11 cellular contexts compared by ENCODE assay signal in genomic region chr17:753407-753806, GRCh38. TPM values are rescaled to one million over a fixed set of nuclear protein-coding genes. Genes with fewer than 3 reads are reported as not detected.
DNase-seq lines count a peak whose midpoint lies in the region; ATAC-seq and TF ChIP-seq lines count a peak whose summit lies in the region.
"Had no signal": no experiment of that assay in that cellular context is flagged by ENCODE, and none has a peak within 500 bp of the region (broad histone marks: within the 10 kb centered on the region; RNA-seq: fewer than 3 reads in every experiment).

No MANE protein-coding gene starts in this region.

- no peaks in the 10 kb centered on the region for H3K27me3 ChIP-seq in CD8-positive, alpha-beta memory T cell (ENCODE audit: insufficient read depth, low read length, poor library complexity, severe bottlenecking)
- H3K27me3 ChIP-seq: SJCRH30 had no signal

- H3K9me3 Mint-ChIP-seq in CD14-positive monocyte (peaks cover 0 to 3% (median 0%) of the 10 kb centered on the region in 7 donors), natural killer cell (no peaks in the 10 kb centered on the region)
- no peaks in the 10 kb centered on the region for H3K9me3 Mint-ChIP-seq in CD8-positive, alpha-beta memory T cell
- H3K9me3 Mint-ChIP-seq in activated T-helper 2 cell treated with anti-CD3 and anti-CD28 coated beads, Interferon-gamma antibody, Interleukin-2, Interleukin-4, amounts not matched to agents 10 μg/mL and 5 μg/mL and 100 μg/mL, durations not matched to agents 14 hours and 24 hours and 36 hours, result peaks cover 9% of the 10 kb centered on the region

- H3K4me3 ChIP-seq in CD8-positive, alpha-beta memory T cell (ENCODE audit: low read length), result no peak overlapping the region

- H3K36me3 ChIP-seq in CD8-positive, alpha-beta memory T cell (ENCODE audit: insufficient read depth, low read length), result peaks cover under 1% of the 10 kb centered on the region

- H3K9me3 ChIP-seq in CD8-positive, alpha-beta memory T cell (ENCODE audit: low read length), result no peaks in the 10 kb centered on the region
- H3K9me3 ChIP-seq: SJCRH30 had no signal

- peaks cover 17 to 21% of the 10 kb centered on the region in 2 donors for H3K36me3 Mint-ChIP-seq in CD14-positive monocyte
- peaks cover 0 to 23% (median 1%) of the 10 kb centered on the region in 3 donors for H3K36me3 Mint-ChIP-seq in CD8-positive, alpha-beta memory T cell
- H3K36me3 Mint-ChIP-seq in activated T-helper 2 cell treated with anti-CD3 and anti-CD28 coated beads, Interferon-gamma antibody, Interleukin-2, Interleukin-4, amounts not matched to agents 10 μg/mL and 5 μg/mL and 100 μg/mL, durations not matched to agents 14 hours and 24 hours and 36 hours (ENCODE audit: low read depth), result peaks cover 50% of the 10 kb centered on the region
- H3K36me3 Mint-ChIP-seq in natural killer cell, result no peaks in the 10 kb centered on the region

- no peak for ATAC-seq in natural killer cell
- no peak for ATAC-seq in HG02884 (IDR thresholded peaks at IDR 0.05; ENCODE audit: unreplicated experiment)
- no peak for ATAC-seq in HG03469 (IDR thresholded peaks at IDR 0.05; ENCODE audit: unreplicated experiment)

- CTCF ChIA-PET in CD8-positive, alpha-beta memory T cell (lab: Charles Lee), result interaction anchor here (1.0 to 2.0 kb wide), 3 partner anchors 17 to 35 kb away, joined by 3 to 10 read pairs (median 4); partner anchors contain the start of genes GLOD4 and MRM3

- no peak overlapping the region for H3K27ac ChIP-seq in CD8-positive, alpha-beta memory T cell (ENCODE audit: low read depth, low read length)

- POLR2A ChIA-PET in CD8-positive, alpha-beta memory T cell (lab: Charles Lee), result interaction anchor here (2.0 kb wide), 1 partner anchor 28 kb away, joined by 17 read pairs; the partner anchor contains the start of genes GLOD4 and MRM3

- intact Hi-C loops in CD14-positive monocyte (cut with micrococcal nuclease), result loop anchor here (5.0 kb wide), 2 partner anchors 36 to 606 kb away; no protein-coding TSS in a partner anchor
- intact Hi-C loops in activated T-helper 2 cell treated with anti-CD3 and anti-CD28 coated beads, Interferon-gamma antibody, Interleukin-2, Interleukin-4, amounts not matched to agents 10 μg/mL and 5 μg/mL and 100 μg/mL, durations not matched to agents 14 hours and 24 hours and 36 hours (cut with micrococcal nuclease), result loop anchor here (5.0 kb wide), 1 partner anchor 341 kb away; a partner anchor contains a TSS
- intact Hi-C loops in natural killer cell (cut with micrococcal nuclease), result no loop called here

- H3K27me3 Mint-ChIP-seq in CD14-positive monocyte (ENCODE audit: low read depth in 3 of 3) (peaks cover 0 to 2% (median 2%) of the 10 kb centered on the region in 3 donors), natural killer cell (ENCODE audit: low read depth in 2 of 2) (no peaks in the 10 kb centered on the region)
- no peaks in the 10 kb centered on the region for H3K27me3 Mint-ChIP-seq in CD8-positive, alpha-beta memory T cell
- no peaks in the 10 kb centered on the region for H3K27me3 Mint-ChIP-seq in activated T-helper 2 cell treated with anti-CD3 and anti-CD28 coated beads, Interferon-gamma antibody, Interleukin-2, Interleukin-4, amounts not matched to agents 10 μg/mL and 5 μg/mL and 100 μg/mL, durations not matched to agents 14 hours and 24 hours and 36 hours (ENCODE audit: low read depth)

- TF ChIP-seq CTCF in CD14-positive monocyte (IDR thresholded peaks at IDR 0.05), result no peak
- TF ChIP-seq CTCF in natural killer cell (IDR thresholded peaks at IDR 0.05), result no peak

- H3K4me3 Mint-ChIP-seq in CD14-positive monocyte, result peak overlapping the region; percentile 61 to 68
- peak overlapping the region; percentile 65 to 78 (median 67) for H3K4me3 Mint-ChIP-seq in CD8-positive, alpha-beta memory T cell
- H3K4me3 Mint-ChIP-seq in activated T-helper 2 cell treated with anti-CD3 and anti-CD28 coated beads, Interferon-gamma antibody, Interleukin-2, Interleukin-4, amounts not matched to agents 10 μg/mL and 5 μg/mL and 100 μg/mL, durations not matched to agents 14 hours and 24 hours and 36 hours (ENCODE audit: low read depth), result peak overlapping the region; percentile 47
- peak overlapping the region; percentile 78 for H3K4me3 Mint-ChIP-seq in natural killer cell

- H3K27ac Mint-ChIP-seq in CD14-positive monocyte (peak overlapping the region in 2 of 7 donors; percentile 21 to 61), natural killer cell (peak overlapping the region in 1 of 2 donors; percentile 39)
- H3K27ac Mint-ChIP-seq in CD8-positive, alpha-beta memory T cell, result peak overlapping the region in 6 of 8 donors; percentile 1 to 81 (median 75)
- H3K27ac Mint-ChIP-seq in activated T-helper 2 cell treated with anti-CD3 and anti-CD28 coated beads, Interferon-gamma antibody, Interleukin-2, Interleukin-4, amounts not matched to agents 10 μg/mL and 5 μg/mL and 100 μg/mL, durations not matched to agents 14 hours and 24 hours and 36 hours, result peak overlapping the region; percentile 38

- H3K4me1 Mint-ChIP-seq in CD14-positive monocyte, result peaks cover 29% of the 10 kb centered on the region
- H3K4me1 Mint-ChIP-seq in CD8-positive, alpha-beta memory T cell, result peaks cover 28 to 41% (median 35%) of the 10 kb centered on the region in 3 donors
- H3K4me1 Mint-ChIP-seq in activated T-helper 2 cell treated with anti-CD3 and anti-CD28 coated beads, Interferon-gamma antibody, Interleukin-2, Interleukin-4, amounts not matched to agents 10 μg/mL and 5 μg/mL and 100 μg/mL, durations not matched to agents 14 hours and 24 hours and 36 hours (ENCODE audit: low read depth), result peaks cover 26% of the 10 kb centered on the region
- peaks cover 17 to 36% of the 10 kb centered on the region in 2 donors for H3K4me1 Mint-ChIP-seq in natural killer cell

- DNase-seq in CD14-positive monocyte (ENCODE audit: low spot score) (no peak), natural killer cell (no peak), NCI-H1930 (lab: John Stamatoyannopoulos, UW) (no peak)
- no peak for DNase-seq in CD8-positive, alpha-beta memory T cell
- DNase-seq in activated T-helper 2 cell treated with anti-CD3 and anti-CD28 coated beads, Interferon-gamma antibody, Interleukin-2, Interleukin-4, amounts not matched to agents 10 μg/mL and 5 μg/mL and 100 μg/mL, durations not matched to agents 14 hours and 24 hours and 36 hours (ENCODE audit: low spot score), result no peak
- DNase-seq: GDM1; stimulated activated CD4-positive, alpha-beta T cell treated with anti-CD3 and anti-CD28 coated beads, Interleukin-1b, Interleukin-23, amount 100 ng/mL, for 48 hours; stimulated activated CD8-positive, alpha-beta memory T cell treated with anti-CD3 and anti-CD28 coated beads, Interleukin-4, amount 100 ng/mL, for 48 hours had no signal

- H3K4me1 ChIP-seq in CD8-positive, alpha-beta memory T cell (ENCODE audit: insufficient read depth, low read length), result peaks cover 23% of the 10 kb centered on the region
- H3K4me1 ChIP-seq: SJCRH30 had no signal

RNA-seq across cellular contexts. Expression of gene GEMIN4, which starts 1.3 kb away (rescaled TPM):
- polyA plus RNA-seq in CD14-positive monocyte, result 10 to 100 TPM in 1 of 2 donors, 1 to 10 TPM in 1; 8.8 to 10.6 TPM
- total RNA-seq in CD8-positive, alpha-beta memory T cell, result 10 to 100 TPM; 55.5 to 56.5 TPM
- 23.2 TPM for polyA plus RNA-seq in CD8-positive, alpha-beta memory T cell
- 62.8 and 64.2 TPM in 2 replicates for total RNA-seq in activated T-helper 2 cell treated with anti-CD3 and anti-CD28 coated beads, Interferon-gamma antibody, Interleukin-2, Interleukin-4, amounts not matched to agents 10 μg/mL and 5 μg/mL and 100 μg/mL, durations not matched to agents 14 hours and 24 hours and 36 hours
- total RNA-seq in natural killer cell, result 10 to 100 TPM; 13.7 to 17.1 (median 13.7) TPM

RNA-seq across cellular contexts. Expression of gene TLCD3A, which starts 21.0 kb away (rescaled TPM):
- under 1 TPM; 0.09 to 0.13 TPM for polyA plus RNA-seq in CD14-positive monocyte
- 10 to 100 TPM in 1 of 2 experiments, 1 to 10 TPM in 1; 7.9 to 12.1 TPM for total RNA-seq in CD8-positive, alpha-beta memory T cell
- 5.2 TPM for polyA plus RNA-seq in CD8-positive, alpha-beta memory T cell
- 38.1 and 41.0 TPM in 2 replicates for total RNA-seq in activated T-helper 2 cell treated with anti-CD3 and anti-CD28 coated beads, Interferon-gamma antibody, Interleukin-2, Interleukin-4, amounts not matched to agents 10 μg/mL and 5 μg/mL and 100 μg/mL, durations not matched to agents 14 hours and 24 hours and 36 hours
- 1 to 10 TPM in 2 of 3 donors, under 1 TPM in 1; 0.75 to 3.1 (median 1.8) TPM for total RNA-seq in natural killer cell

RNA-seq across cellular contexts. Expression of gene GLOD4, which starts 28.7 kb away (rescaled TPM):
- polyA plus RNA-seq in CD14-positive monocyte, result 10 to 100 TPM; 41.8 to 50.6 TPM
- total RNA-seq in CD8-positive, alpha-beta memory T cell, result 10 to 100 TPM; 76.4 to 90.6 TPM
- polyA plus RNA-seq in CD8-positive, alpha-beta memory T cell, result 97.7 TPM
- total RNA-seq in activated T-helper 2 cell treated with anti-CD3 and anti-CD28 coated beads, Interferon-gamma antibody, Interleukin-2, Interleukin-4, amounts not matched to agents 10 μg/mL and 5 μg/mL and 100 μg/mL, durations not matched to agents 14 hours and 24 hours and 36 hours, result 84.8 and 98.0 TPM in 2 replicates
- total RNA-seq in natural killer cell, result 10 to 100 TPM; 62.5 to 67.1 (median 63.5) TPM

RNA-seq across cellular contexts. Expression of gene MRM3, which starts 28.7 kb away (rescaled TPM):
- 10 to 100 TPM; 12.8 to 15.4 TPM for polyA plus RNA-seq in CD14-positive monocyte
- 10 to 100 TPM; 35.5 to 37.4 TPM for total RNA-seq in CD8-positive, alpha-beta memory T cell
- polyA plus RNA-seq in CD8-positive, alpha-beta memory T cell, result 24.9 TPM
- 28.4 and 29.3 TPM in 2 replicates for total RNA-seq in activated T-helper 2 cell treated with anti-CD3 and anti-CD28 coated beads, Interferon-gamma antibody, Interleukin-2, Interleukin-4, amounts not matched to agents 10 μg/mL and 5 μg/mL and 100 μg/mL, durations not matched to agents 14 hours and 24 hours and 36 hours
- total RNA-seq in natural killer cell, result 10 to 100 TPM; 24.3 to 32.2 (median 31.9) TPM

RNA-seq across cellular contexts. Expression of gene VPS53, which starts 38.8 kb away (rescaled TPM):
- 1 to 10 TPM; 3.9 to 8.5 TPM for polyA plus RNA-seq in CD14-positive monocyte
- 10 to 100 TPM; 65.1 to 70.5 TPM for total RNA-seq in CD8-positive, alpha-beta memory T cell
- polyA plus RNA-seq in CD8-positive, alpha-beta memory T cell, result 8.2 TPM
- 84.9 and 86.1 TPM in 2 replicates for total RNA-seq in activated T-helper 2 cell treated with anti-CD3 and anti-CD28 coated beads, Interferon-gamma antibody, Interleukin-2, Interleukin-4, amounts not matched to agents 10 μg/mL and 5 μg/mL and 100 μg/mL, durations not matched to agents 14 hours and 24 hours and 36 hours
- 100 to 1,000 TPM in 1 of 3 donors, 10 to 100 TPM in 2; 82.8 to 102 (median 89.1) TPM for total RNA-seq in natural killer cell
